ENCODE assay signal across 15 cellular contexts in the genomic region with DNA sequence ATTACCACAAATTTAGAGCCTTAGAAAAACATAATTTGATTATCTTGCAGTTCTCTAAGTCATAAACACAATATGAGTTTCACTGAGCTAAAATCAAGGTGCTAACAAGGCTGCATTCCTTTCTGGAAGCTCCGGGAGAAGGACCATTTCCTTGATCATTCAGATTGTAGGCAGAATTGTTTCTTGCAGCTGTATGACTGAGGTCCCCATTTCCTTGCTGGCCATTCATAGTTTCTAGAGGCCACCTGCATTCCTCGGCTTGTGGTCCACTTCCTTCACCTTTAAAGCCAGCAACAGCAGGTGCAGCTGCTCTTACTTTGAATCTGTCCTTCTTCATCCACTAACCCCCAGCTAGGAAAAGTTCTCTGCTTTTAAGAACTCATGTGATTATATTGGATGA. TPM values are rescaled to one million over a fixed set of nuclear protein-coding genes. Genes with fewer than 3 reads are reported as not detected.
A peak's percentile ranks its signal among the peaks of the same experiment; 100 is the strongest.
DNase-seq lines count a peak whose midpoint lies in the region; ATAC-seq and TF ChIP-seq lines count a peak whose summit lies in the region.
"Had no signal": no experiment of that assay in that cellular context is flagged by ENCODE, and none has a peak within 500 bp of the region (broad histone marks: within the 10 kb centered on the region; RNA-seq: fewer than 3 reads in every experiment).

No MANE protein-coding gene starts in this region.

- H3K9me3 Mint-ChIP-seq in H9: peaks cover 10 to 13% of the 10 kb centered on the region in 2 experiments

- H2BK120ac ChIP-seq in H9 (ENCODE audit: low read depth, low read length, poor library complexity, severe bottlenecking): no peak overlapping the region
- no peak overlapping the region for H2BK120ac ChIP-seq in mesenchymal stem cell (ENCODE audit: low read depth, low read length)

- WGBS in H9 (ENCODE audit: extremely low coverage, insufficient read length, low lambda C conversion rate): no CpG with 5 or more reads among the region's 2 CpGs
- 100% methylated on average over 2 of the region's 2 CpGs for WGBS in mesenchymal stem cell
- 83 to 90% (median 89%) methylated on average over 2 of the region's 2 CpGs for WGBS in psoas muscle, 3 donors

- H3K27me3 ChIP-seq in H9 (ENCODE audit: insufficient read depth, low read length): no peaks in the 10 kb centered on the region
- H3K27me3 ChIP-seq in mesenchymal stem cell (ENCODE audit: control insufficient read depth in 1 of 2, insufficient read depth in 1 of 2, low read length in 2 of 2): no peaks in the 10 kb centered on the region
- H3K27me3 ChIP-seq in psoas muscle (ENCODE audit: insufficient read depth in 3 of 3, low read length in 2 of 3): no peaks in the 10 kb centered on the region
- H3K27me3 ChIP-seq in gastrocnemius medialis: no peaks in the 10 kb centered on the region

- in situ Hi-C loops in gastrocnemius medialis (cut with MboI; ENCODE audit: low sequenced_read_pairs in 4 of 4): loop anchor here in 2 of 4 donors (25.0 kb wide), 1 partner anchor 303 kb away; no protein-coding TSS in a partner anchor

- no peak overlapping the region for H3K4me3 ChIP-seq in mesenchymal stem cell (ENCODE audit: insufficient read depth in 1 of 2, low read depth in 1 of 2, low read length in 2 of 2)
- H3K4me3 ChIP-seq in psoas muscle: no peak overlapping the region
- no peak overlapping the region for H3K4me3 ChIP-seq in gastrocnemius medialis
- H3K4me3 ChIP-seq: GM23248 had no signal

- H2BK12ac ChIP-seq in H9 (ENCODE audit: insufficient read length, low read depth, low read length) (no peak overlapping the region), mesenchymal stem cell (ENCODE audit: low read length in 2 of 2) (no peak overlapping the region)

- H3K79me1 ChIP-seq in H9 (ENCODE audit: insufficient read depth, low read depth, low read length, poor library complexity, severe bottlenecking): no peaks in the 10 kb centered on the region
- H3K79me1 ChIP-seq in mesenchymal stem cell (replicated peaks; ENCODE audit: low read length, poor library complexity, severe bottlenecking): peaks cover 1% of the 10 kb centered on the region

- H3K4ac ChIP-seq in H9 (ENCODE audit: low read depth, low read length) (no peak overlapping the region), mesenchymal stem cell (ENCODE audit: low read depth in 1 of 2, low read length in 2 of 2) (no peak overlapping the region)

- H4K8ac ChIP-seq in H9 (replicated peaks; ENCODE audit: insufficient read length, low read depth, low read length) (no peak overlapping the region), mesenchymal stem cell (ENCODE audit: low read length) (no peak overlapping the region)

- H3K9ac ChIP-seq in H9 (ENCODE audit: extremely low read depth, insufficient read length, low read length) (no peak overlapping the region), mesenchymal stem cell (ENCODE audit: low read length) (no peak overlapping the region)
- H3K9ac ChIP-seq: GM23248 had no signal

- no peak overlapping the region for H3K27ac ChIP-seq in H9 (ENCODE audit: insufficient read length, low read depth, low read length)
- H3K27ac ChIP-seq in mesenchymal stem cell (ENCODE audit: low read length, poor library complexity, severe bottlenecking): no peak overlapping the region
- no peak overlapping the region for H3K27ac ChIP-seq in psoas muscle
- H3K27ac ChIP-seq in gastrocnemius medialis: no peak overlapping the region
- H3K27ac ChIP-seq: C4-2B, GM23248 had no signal

- H3K18ac ChIP-seq in H9 (ENCODE audit: insufficient read length, low read depth, low read length) (no peak overlapping the region), mesenchymal stem cell (ENCODE audit: low read depth in 1 of 2, low read length in 2 of 2) (no peak overlapping the region)

- H2AFZ ChIP-seq in H9 (ENCODE audit: low read length): no peak overlapping the region
- H2AFZ ChIP-seq in mesenchymal stem cell (ENCODE audit: low read depth, low read length): no peak overlapping the region
- H2AFZ ChIP-seq: GM23248 had no signal

- intact Hi-C loops in psoas muscle (cut with DNase I): loop anchor here (5.0 to 10.0 kb wide), 3 partner anchors 176 to 308 kb away; no protein-coding TSS in a partner anchor
- intact Hi-C loops in gastrocnemius medialis (cut with DNase I; ENCODE audit: low total_unique reads): no loop called here

- H3K36me3 ChIP-seq in mesenchymal stem cell (ENCODE audit: control insufficient read depth in 1 of 2, insufficient read depth in 2 of 2, low read depth in 1 of 2, low read length in 2 of 2) (peaks cover 2 to 53% of the 10 kb centered on the region in 2 experiments), psoas muscle (ENCODE audit: insufficient read depth in 1 of 2, low read depth in 1 of 2) (no peaks in the 10 kb centered on the region), gastrocnemius medialis (no peaks in the 10 kb centered on the region)

- no peaks in the 10 kb centered on the region for H3K23me2 ChIP-seq in H9 (ENCODE audit: insufficient read length, low read depth, low read length, poor library complexity, severe bottlenecking)

- H2AK5ac ChIP-seq in H9 (ENCODE audit: insufficient read length, low read length) (no peak overlapping the region), mesenchymal stem cell (ENCODE audit: low read length, severe bottlenecking) (no peak overlapping the region)

- no peak overlapping the region for H4K91ac ChIP-seq in H9 (ENCODE audit: insufficient read length, low read depth, low read length)
- no peak overlapping the region for H4K91ac ChIP-seq in mesenchymal stem cell (ENCODE audit: low read length)

- H2BK5ac ChIP-seq in H9 (ENCODE audit: insufficient read length, low read length) (no peak overlapping the region), mesenchymal stem cell (ENCODE audit: low read depth, low read length, poor library complexity, severe bottlenecking) (peak overlapping the region; percentile 25)

- H3K36me3 Mint-ChIP-seq in H9 (ENCODE audit: insufficient read depth in 1 of 3, low read depth in 3 of 3): peaks cover 5 to 14% (median 7%) of the 10 kb centered on the region in 3 experiments; a peak in 5 of 7 replicates

- DNase-seq in H9: peak; percentile 29
- peak; percentile 6 for DNase-seq in dermis blood vessel endothelial cell
- no peak for DNase-seq in mesenchymal stem cell
- no peak for DNase-seq in psoas muscle
- DNase-seq in gastrocnemius medialis: no peak
- DNase-seq: AML-193; Caco-2; CD4-positive, alpha-beta T cell; DMS153; DMS79; GDM1; GM23248; H7 had no signal

- TF ChIP-seq POLR2A in gastrocnemius medialis (IDR thresholded peaks at IDR 0.05): no peak

- no peak overlapping the region for H2BK20ac ChIP-seq in H9 (ENCODE audit: low read depth, low read length, poor library complexity, severe bottlenecking)

- no peak overlapping the region for H4K5ac ChIP-seq in H9 (ENCODE audit: insufficient read length, low read depth, low read length)

- H4K20me1 ChIP-seq in H9 (ENCODE audit: control insufficient read depth, insufficient read depth, insufficient read length): no peaks in the 10 kb centered on the region

- H3K9me3 ChIP-seq in H9 (ENCODE audit: control insufficient read depth, low read depth, low read length) (no peaks in the 10 kb centered on the region), mesenchymal stem cell (ENCODE audit: control insufficient read depth, low read length) (peaks cover 10% of the 10 kb centered on the region), psoas muscle (no peaks in the 10 kb centered on the region), gastrocnemius medialis (no peaks in the 10 kb centered on the region)

- H3K27me3 Mint-ChIP-seq in H9 (ENCODE audit: low read depth): no peaks in the 10 kb centered on the region
- H3K27me3 Mint-ChIP-seq: CD4-positive, alpha-beta T cell had no signal

- H3K4me2 ChIP-seq in H9 (ENCODE audit: insufficient read depth, insufficient read length, low read length): no peak overlapping the region
- no peak overlapping the region for H3K4me2 ChIP-seq in mesenchymal stem cell (ENCODE audit: low read length, poor library complexity, severe bottlenecking)

- H3K23ac ChIP-seq in H9 (ENCODE audit: insufficient read length, low read depth, low read length): no peak overlapping the region
- H3K23ac ChIP-seq in mesenchymal stem cell (ENCODE audit: low read length in 2 of 2): peak overlapping the region in 1 of 2 experiments; percentile 74

- peaks cover 0 to 5% of the 10 kb centered on the region in 2 experiments; a peak in 1 of 4 replicates for H3K4me1 Mint-ChIP-seq in H9

- no peak overlapping the region for H3T11ph ChIP-seq in H9 (ENCODE audit: low read length)

- ATAC-seq in psoas muscle: no peak
- ATAC-seq in HG03280 (IDR thresholded peaks at IDR 0.05; ENCODE audit: unreplicated experiment): no peak
- ATAC-seq in gastrocnemius medialis: no peak

- H3K4me1 ChIP-seq in H9 (ENCODE audit: insufficient read depth, low read length) (no peaks in the 10 kb centered on the region), mesenchymal stem cell (ENCODE audit: control insufficient read depth, insufficient read depth, low read depth, low read length) (no peaks in the 10 kb centered on the region), psoas muscle (no peaks in the 10 kb centered on the region), gastrocnemius medialis (no peaks in the 10 kb centered on the region)
- H3K4me1 ChIP-seq: Caco-2 had no signal

- H2BK15ac ChIP-seq in H9 (ENCODE audit: low read depth, low read length) (no peak overlapping the region), mesenchymal stem cell (ENCODE audit: low read depth, poor library complexity, severe bottlenecking) (no peak overlapping the region)

- H3K56ac ChIP-seq in H9 (ENCODE audit: insufficient read length, low read depth, low read length): no peak overlapping the region

- no peaks in the 10 kb centered on the region for H3K79me2 ChIP-seq in H9 (ENCODE audit: insufficient read depth, low read length)

- H3K27ac Mint-ChIP-seq in H9: no peak overlapping the region; a peak in 1 of 7 replicates
- H3K27ac Mint-ChIP-seq: CD4-positive, alpha-beta T cell had no signal

- TF ChIP-seq CTCF in H9 (conservative IDR thresholded peaks at IDR 0.05): no peak
- TF ChIP-seq CTCF in psoas muscle (IDR thresholded peaks at IDR 0.05): no peak
- TF ChIP-seq CTCF in gastrocnemius medialis (IDR thresholded peaks at IDR 0.05 in 4 of 5, conservative IDR thresholded peaks at IDR 0.05 in 1 of 5): no peak

- no peak overlapping the region for H3K4me3 Mint-ChIP-seq in H9
- H3K4me3 Mint-ChIP-seq: CD4-positive, alpha-beta T cell had no signal

- H3K14ac ChIP-seq in H9 (ENCODE audit: insufficient read depth, low read length): no peak overlapping the region
- H3K14ac ChIP-seq in mesenchymal stem cell (ENCODE audit: low read length in 2 of 2): no peak overlapping the region

RNA-seq across cellular contexts. Expression of a gene that starts 58.7 kb away (rescaled TPM):
- total RNA-seq in H9 (2021) (22.6 and 29.0 TPM in 2 replicates), dermis blood vessel endothelial cell (28.6 and 31.4 TPM in 2 replicates), psoas muscle (1 to 10 TPM; 3.9 to 8.2 (median 5.3) TPM), gastrocnemius medialis (1 to 10 TPM; 3.9 to 7.9 (median 6.0) TPM)
- 20.1 TPM for polyA plus RNA-seq in mesenchymal stem cell (2013, experiment 1 of 2)
- polyA plus RNA-seq in mesenchymal stem cell (2013, experiment 2 of 2): 18.2 TPM
- polyA plus RNA-seq in psoas muscle: 1 to 10 TPM; 2.1 to 3.7 (median 2.5) TPM

RNA-seq across cellular contexts. Expression of a gene that starts 59.1 kb away (rescaled TPM):
- total RNA-seq in H9 (2021) (120 and 130 TPM in 2 replicates), dermis blood vessel endothelial cell (46.8 and 131 TPM in 2 replicates), psoas muscle (10 to 100 TPM in 1 of 4 donors, 1 to 10 TPM in 3; 6.9 to 17.3 (median 9.0) TPM), gastrocnemius medialis (10 to 100 TPM in 3 of 4 donors, 1 to 10 TPM in 1; 7.2 to 24.3 (median 14.7) TPM)
- 111 TPM for polyA plus RNA-seq in mesenchymal stem cell (2013, experiment 1 of 2)
- 103 TPM for polyA plus RNA-seq in mesenchymal stem cell (2013, experiment 2 of 2)
- 1 to 10 TPM; 6.9 to 8.6 (median 8.6) TPM for polyA plus RNA-seq in psoas muscle

Comparison
In these comparisons a context has a peak if more than half of its experiments do, and no peak if none do; other contexts are left out.
1. DNase-seq: peak in H9 (single experiment) and dermis blood vessel endothelial cell (single experiment); none in mesenchymal stem cell (single experiment), psoas muscle (0 of 2) and gastrocnemius medialis (0 of 2).